ENCODE assay signal across 23 cellular contexts in genomic region chr5:148989567-148989966, GRCh38.
"Had no signal": no experiment of that assay in that cellular context is flagged by ENCODE, and none has a peak within 500 bp of the region (broad histone marks: within the 10 kb centered on the region; RNA-seq: fewer than 3 reads in every experiment).

No MANE protein-coding gene starts in this region.

- DNase-seq: hippocampal formation; kidney; left ventricle myocardium inferior; mesendoderm; naive B cell; ovary; right lobe of liver; small intestine; spleen; stimulated activated CD4-positive, alpha-beta T cell treated with anti-CD3 and anti-CD28 coated beads, Interleukin-4, amount 100 ng/mL, for 4 hours; stimulated activated CD8-positive, alpha-beta memory T cell treated with anti-CD3 and anti-CD28 coated beads, Interleukin-4, amount 100 ng/mL, for 48 hours; stimulated activated naive CD4-positive, alpha-beta T cell treated with Interleukin-2 at 50 U/mL for 16 hours; stimulated activated naive CD8-positive, alpha-beta T cell treated with anti-CD3 and anti-CD28 coated beads, Interleukin-15, amount 100 ng/mL, for 72 hours; substantia nigra; transverse colon; upper lobe of left lung had no signal

- H3K9me3 ChIP-seq: left ventricle myocardium inferior, ovary, right atrium auricular region, right lobe of liver, transverse colon, upper lobe of left lung, vagina had no signal

- H3K4me3 ChIP-seq: left ventricle myocardium inferior, lung, ovary, right atrium auricular region, right lobe of liver, spleen, transverse colon, upper lobe of left lung, vagina had no signal

- H3K27ac Mint-ChIP-seq: mesothelial cell of epicardium; natural killer cell treated with Interleukin-12 subunit alpha and Interleukin-12 subunit beta and Interleukin-15 and Interleukin-18, amount 100 ng/mL, for 72 hours; progenitor cell of endocrine pancreas; stimulated activated memory B cell treated with anti-CD40 and anti-IgM and Interleukin-4, amounts not matched to agents 10 μg/mL and 1 μg/mL and 100 μg/mL, for 72 hours; stimulated activated naive CD8-positive, alpha-beta T cell treated with anti-CD3 and anti-CD28 coated beads, Interleukin-15, amount 100 ng/mL, for 72 hours had no signal

- H3K4me1 ChIP-seq: right atrium auricular region, right lobe of liver, spleen, transverse colon, upper lobe of left lung, vagina had no signal

- H3K36me3 ChIP-seq: left ventricle myocardium inferior, ovary, right atrium auricular region, right lobe of liver, spleen, transverse colon, upper lobe of left lung, vagina had no signal

- H3K4me1 Mint-ChIP-seq: mesothelial cell of epicardium; naive B cell; stimulated activated memory B cell treated with anti-CD40 and anti-IgM and Interleukin-4, amounts not matched to agents 10 μg/mL and 1 μg/mL and 100 μg/mL, for 72 hours; stimulated activated naive CD8-positive, alpha-beta T cell treated with anti-CD3 and anti-CD28 coated beads, Interleukin-15, amount 100 ng/mL, for 72 hours had no signal

- ATAC-seq: natural killer cell treated with Interleukin-12 subunit alpha and Interleukin-12 subunit beta and Interleukin-15 and Interleukin-18, amount 100 ng/mL, for 72 hours; right lobe of liver; stimulated activated memory B cell treated with anti-CD40 and anti-IgM and Interleukin-4, amounts not matched to agents 10 μg/mL and 1 μg/mL and 100 μg/mL, for 72 hours; stimulated activated naive CD8-positive, alpha-beta T cell treated with anti-CD3 and anti-CD28 coated beads, Interleukin-15, amount 100 ng/mL, for 72 hours had no signal

- H3K36me3 Mint-ChIP-seq: mesothelial cell of epicardium; naive B cell; natural killer cell treated with Interleukin-12 subunit alpha and Interleukin-12 subunit beta and Interleukin-15 and Interleukin-18, amount 100 ng/mL, for 72 hours; stimulated activated memory B cell treated with anti-CD40 and anti-IgM and Interleukin-4, amounts not matched to agents 10 μg/mL and 1 μg/mL and 100 μg/mL, for 72 hours had no signal

- H3K4me3 Mint-ChIP-seq: mesothelial cell of epicardium; naive B cell; natural killer cell treated with Interleukin-12 subunit alpha and Interleukin-12 subunit beta and Interleukin-15 and Interleukin-18, amount 100 ng/mL, for 72 hours; stimulated activated memory B cell treated with anti-CD40 and anti-IgM and Interleukin-4, amounts not matched to agents 10 μg/mL and 1 μg/mL and 100 μg/mL, for 72 hours; stimulated activated naive CD8-positive, alpha-beta T cell treated with anti-CD3 and anti-CD28 coated beads, Interleukin-15, amount 100 ng/mL, for 72 hours had no signal

- H3K27ac ChIP-seq: left ventricle myocardium inferior, ovary, right atrium auricular region, right lobe of liver, spleen, transverse colon, upper lobe of left lung, vagina had no signal

- H3K9me3 Mint-ChIP-seq: natural killer cell treated with Interleukin-12 subunit alpha and Interleukin-12 subunit beta and Interleukin-15 and Interleukin-18, amount 100 ng/mL, for 72 hours; stimulated activated naive CD8-positive, alpha-beta T cell treated with anti-CD3 and anti-CD28 coated beads, Interleukin-15, amount 100 ng/mL, for 72 hours had no signal

- H3K27me3 ChIP-seq: ovary, right atrium auricular region, right lobe of liver, spleen, transverse colon, upper lobe of left lung, vagina had no signal
